Comparison of ENCODE assay signal across 19 cellular contexts in the genomic region with DNA sequence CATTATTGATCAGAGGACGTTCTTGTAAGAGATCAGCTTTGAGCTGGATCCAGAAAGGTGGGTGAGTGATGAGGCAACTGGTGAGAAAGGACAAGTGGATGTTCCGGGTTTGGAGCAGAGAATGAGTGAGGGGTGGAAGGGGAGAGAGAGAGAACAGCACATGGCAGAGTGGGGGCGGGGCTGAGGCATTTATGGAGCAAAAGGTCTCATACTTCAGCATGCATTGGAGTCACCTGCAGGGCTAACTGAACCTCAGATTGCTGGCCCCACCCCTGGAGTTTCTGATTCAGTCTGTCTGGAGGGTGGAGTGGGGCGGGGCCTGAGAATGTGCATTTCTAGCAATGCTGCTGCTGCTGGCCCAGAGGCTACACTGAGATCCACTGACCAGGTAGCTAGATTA.
"Had no signal": no experiment of that assay in that cellular context is flagged by ENCODE, and none has a peak within 500 bp of the region (broad histone marks: within the 10 kb centered on the region; RNA-seq: fewer than 3 reads in every experiment).

No MANE protein-coding gene starts in this region.

- H3K27ac Mint-ChIP-seq: dendritic cell treated with granulocyte-macrophage colony-stimulating factor and Interleukin-4, amounts not matched to agents 40 ng/mL and 50 ng/mL, for 4 days; endodermal cell; memory B cell; natural killer cell; stimulated activated memory B cell treated with anti-CD40 and anti-IgM and Interleukin-4, amounts not matched to agents 10 μg/mL and 1 μg/mL and 100 μg/mL, for 72 hours had no signal

- H3K4me3 Mint-ChIP-seq: dendritic cell treated with granulocyte-macrophage colony-stimulating factor and Interleukin-4, amounts not matched to agents 40 ng/mL and 50 ng/mL, for 4 days; endodermal cell; memory B cell; natural killer cell; stimulated activated memory B cell treated with anti-CD40 and anti-IgM and Interleukin-4, amounts not matched to agents 10 μg/mL and 1 μg/mL and 100 μg/mL, for 72 hours had no signal

- H3K9me3 Mint-ChIP-seq: dendritic cell treated with granulocyte-macrophage colony-stimulating factor and Interleukin-4, amounts not matched to agents 40 ng/mL and 50 ng/mL, for 4 days; endodermal cell; natural killer cell had no signal

- ATAC-seq: esophagus mucosa; left lung; natural killer cell; stimulated activated memory B cell treated with anti-CD40 and anti-IgM and Interleukin-4, amounts not matched to agents 10 μg/mL and 1 μg/mL and 100 μg/mL, for 72 hours; stimulated activated naive CD8-positive, alpha-beta T cell treated with anti-CD3 and anti-CD28 coated beads, Interleukin-15, Interleukin-2, amounts not matched to agents 100 U/mL and 50 U/mL, for 24 hours had no signal

- H3K36me3 Mint-ChIP-seq: natural killer cell; stimulated activated memory B cell treated with anti-CD40 and anti-IgM and Interleukin-4, amounts not matched to agents 10 μg/mL and 1 μg/mL and 100 μg/mL, for 72 hours had no signal

- DNase-seq: colonic mucosa; effector CD8-positive, alpha-beta T cell; endodermal cell; gastrocnemius medialis; kidney; left lung; natural killer cell; occipital lobe; ovary; psoas muscle; right lobe of liver; small intestine; stimulated activated CD4-positive, alpha-beta T cell treated with anti-CD3 and anti-CD28 coated beads, Interleukin-12 subunit alpha, Interleukin-12 subunit beta, amount 100 ng/mL, for 4 hours; stimulated activated CD4-positive, alpha-beta T cell treated with anti-CD3 and anti-CD28 coated beads, Interleukin-4, amount 100 ng/mL, for 4 hours; stimulated activated naive CD8-positive, alpha-beta T cell treated with anti-CD3 and anti-CD28 coated beads, Interleukin-15, Interleukin-2, amounts not matched to agents 100 U/mL and 50 U/mL, for 24 hours had no signal

- H3K4me1 Mint-ChIP-seq: natural killer cell; stimulated activated memory B cell treated with anti-CD40 and anti-IgM and Interleukin-4, amounts not matched to agents 10 μg/mL and 1 μg/mL and 100 μg/mL, for 72 hours had no signal
